Comparison of ENCODE assay signal across 8 cellular contexts in genomic region chr3:128994581-128995161, GRCh38. TPM values are rescaled to one million over a fixed set of nuclear protein-coding genes. Genes with fewer than 3 reads are reported as not detected.
DNase-seq lines count a peak whose midpoint lies in the region; ATAC-seq and TF ChIP-seq lines count a peak whose summit lies in the region.

No MANE protein-coding gene starts in this region.

- TF ChIP-seq CTCF in CD14-positive monocyte (IDR thresholded peaks at IDR 0.05), result no peak
- no peak for TF ChIP-seq CTCF in HEK293 (tag by site-specific recombination; IDR thresholded peaks at IDR 0.05)

- H3K4me3 Mint-ChIP-seq in CD14-positive monocyte, result peak overlapping the region in 1 of 2 donors; percentile 69
- H3K4me3 Mint-ChIP-seq in activated T-helper 17 cell treated with anti-CD3 and anti-CD28 coated beads, Interleukin-2, amount 50 U/mL, for 72 hours, result peak overlapping the region; percentile 52
- peak overlapping the region; percentile 70 to 88 (median 78) for H3K4me3 Mint-ChIP-seq in naive B cell

- H3K9me3 ChIP-seq in HEK293 (ENCODE audit: control insufficient read depth, insufficient read depth, low read depth, low read length), result no peaks in the 10 kb centered on the region

- H3K27ac ChIP-seq in HEK293 (ENCODE audit: extremely low read depth, low read depth, low read length), result no peak overlapping the region

- H3K36me3 Mint-ChIP-seq in CD14-positive monocyte (peaks cover 0 to 2% of the 10 kb centered on the region in 2 donors), naive B cell (no peaks in the 10 kb centered on the region)
- H3K36me3 Mint-ChIP-seq in activated T-helper 17 cell treated with anti-CD3 and anti-CD28 coated beads, Interleukin-2, amount 50 U/mL, for 72 hours (ENCODE audit: low read depth), result no peaks in the 10 kb centered on the region

- H3K27me3 Mint-ChIP-seq in CD14-positive monocyte (ENCODE audit: low read depth in 3 of 3) (peaks cover 12 to 20% (median 19%) of the 10 kb centered on the region in 3 donors), naive B cell (peaks cover 11 to 27% (median 15%) of the 10 kb centered on the region in 3 donors)
- H3K27me3 Mint-ChIP-seq in activated T-helper 17 cell treated with anti-CD3 and anti-CD28 coated beads, Interleukin-2, amount 50 U/mL, for 72 hours, result no peaks in the 10 kb centered on the region

- intact Hi-C loops in CD14-positive monocyte (cut with micrococcal nuclease), result no loop called here

- H3K4me1 Mint-ChIP-seq in CD14-positive monocyte, result peaks cover 32% of the 10 kb centered on the region
- H3K4me1 Mint-ChIP-seq in activated T-helper 17 cell treated with anti-CD3 and anti-CD28 coated beads, Interleukin-2, amount 50 U/mL, for 72 hours, result no peaks in the 10 kb centered on the region
- H3K4me1 Mint-ChIP-seq in naive B cell, result peaks cover 18 to 31% (median 23%) of the 10 kb centered on the region in 3 donors

- CTCF ChIA-PET in HEK293 (lab: Yijun Ruan, JAX), result interaction anchor here (1.8 to 3.4 kb wide), 2 partner anchors 24 to 27 kb away, joined by 3 to 25 read pairs; no protein-coding TSS in a partner anchor

- H3K4me1 ChIP-seq in HEK293 (ENCODE audit: control insufficient read depth, insufficient read depth, low read length), result no peaks in the 10 kb centered on the region

- no peak for ATAC-seq in activated T-helper 17 cell treated with anti-CD3 and anti-CD28 coated beads, Interleukin-2, amount 50 U/mL, for 72 hours (replicated peaks)
- ATAC-seq in naive B cell (ENCODE audit: low read depth in 2 of 2), result no peak

- no peaks in the 10 kb centered on the region for H3K36me3 ChIP-seq in HEK293 (ENCODE audit: control insufficient read depth in 2 of 2, insufficient read depth in 1 of 2, low read length in 2 of 2)

- no peak overlapping the region for H3K4me3 ChIP-seq in HEK293 (ENCODE audit: low read depth, low read length)

- H3K27ac Mint-ChIP-seq in CD14-positive monocyte (peak overlapping the region in 4 of 7 donors; percentile 38 to 83 (median 67)), naive B cell (peak overlapping the region; percentile 51 to 93 (median 88))
- H3K27ac Mint-ChIP-seq in activated T-helper 17 cell treated with anti-CD3 and anti-CD28 coated beads, Interleukin-2, amount 50 U/mL, for 72 hours, result peak overlapping the region; percentile 25

- POLR2A ChIA-PET in HEK293 (lab: Yijun Ruan, JAX), result no interaction called here

- H3K9me3 Mint-ChIP-seq in CD14-positive monocyte, result peaks cover 0 to 2% (median 0%) of the 10 kb centered on the region in 7 donors
- H3K9me3 Mint-ChIP-seq in activated T-helper 17 cell treated with anti-CD3 and anti-CD28 coated beads, Interleukin-2, amount 50 U/mL, for 72 hours, result no peaks in the 10 kb centered on the region
- no peaks in the 10 kb centered on the region for H3K9me3 Mint-ChIP-seq in naive B cell

- DNase-seq in CD14-positive monocyte (ENCODE audit: low spot score) (no peak), naive B cell (no peak), NCI-H1694 treated with DMSO at 0.1 percent for 48 hours (lab: John Stamatoyannopoulos, UW) (no peak), NCI-H146 treated with DMSO at 0.1 percent for 48 hours (lab: John Stamatoyannopoulos, UW; ENCODE audit: unreplicated experiment) (no peak), CD1c-positive myeloid dendritic cell (ENCODE audit: extremely low spot score) (no peak), cortex of kidney (lab: John Stamatoyannopoulos, UW) (no peak)

TF ChIP-seq in HEK293, 187 proteins besides CTCF, POLR2A, EP300 and RAD21:
- peak; percentile 53 for TF ChIP-seq ZNF623 (tag by site-specific recombination; IDR thresholded peaks at IDR 0.05)
- TF ChIP-seq MYNN (tag by site-specific recombination; IDR thresholded peaks at IDR 0.05; ENCODE audit: borderline replicate concordance), result no peak
- no peak for TF ChIP-seq ZSCAN4 (tag by site-specific recombination; IDR thresholded peaks at IDR 0.05)

RNA-seq across cellular contexts. Expression of gene CFAP92, which starts 0.8 kb away (rescaled TPM):
- under 1 TPM; 0.19 to 0.50 TPM for polyA plus RNA-seq in CD14-positive monocyte
- under 1 TPM in 1 of 2 donors, not detected in 1; 0.50 TPM for total RNA-seq in activated T-helper 17 cell treated with anti-CD3 and anti-CD28 coated beads, Interleukin-2, amount 50 U/mL, for 72 hours
- not detected for polyA plus RNA-seq in naive B cell (ENCODE audit: low read depth in 6 of 6)

RNA-seq across cellular contexts. Expression of gene EFCC1, which starts 6.4 kb away (rescaled TPM):
- under 1 TPM; 0.11 to 0.15 TPM for polyA plus RNA-seq in CD14-positive monocyte
- not detected for total RNA-seq in activated T-helper 17 cell treated with anti-CD3 and anti-CD28 coated beads, Interleukin-2, amount 50 U/mL, for 72 hours
- polyA plus RNA-seq in naive B cell (ENCODE audit: low read depth in 6 of 6), result not detected

Comparison
In these comparisons a context has a peak if more than half of its experiments do, and no peak if none do; other contexts are left out.
1. H3K27ac Mint-ChIP-seq: peak in every context shown above with its lines; median percentile 88 in naive B cell; 67 in CD14-positive monocyte; 25 in activated T-helper 17 cell treated with anti-CD3 and anti-CD28 coated beads, Interleukin-2, amount 50 U/mL, for 72 hours.